In the genomic region with DNA sequence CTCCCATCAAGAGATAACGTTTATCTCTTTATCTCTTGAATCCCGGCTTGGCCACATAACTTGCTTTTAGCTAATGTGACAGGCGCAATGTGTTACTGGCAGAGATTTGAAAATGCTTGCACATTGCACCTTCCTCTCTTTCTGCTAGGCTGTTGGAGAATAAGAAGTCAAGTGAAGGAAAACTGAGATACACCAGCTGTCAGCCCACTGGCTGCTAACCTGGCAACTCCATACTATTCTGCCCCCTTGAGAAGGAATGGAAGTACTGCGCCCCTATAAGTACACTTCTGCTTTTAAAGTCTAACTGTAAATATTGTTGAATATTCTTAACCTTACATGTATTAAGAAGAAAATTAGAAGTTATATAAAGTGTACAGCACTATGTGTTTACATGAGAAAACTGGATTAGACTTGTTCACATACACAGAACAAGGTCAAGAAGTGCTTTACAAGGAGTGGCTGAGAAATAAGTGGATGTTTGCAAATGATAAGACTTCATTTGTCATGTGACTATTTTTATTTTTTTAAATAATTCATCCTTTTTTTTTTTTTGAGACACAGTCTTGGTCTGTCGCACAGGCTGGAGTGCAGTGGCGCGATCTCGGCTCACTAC, we compare ENCODE assay signal across 9 cellular contexts.
A peak's percentile ranks its signal among the peaks of the same experiment; 100 is the strongest.
DNase-seq lines count a peak whose midpoint lies in the region; ATAC-seq and TF ChIP-seq lines count a peak whose summit lies in the region.
"Had no signal": no experiment of that assay in that cellular context is flagged by ENCODE, and none has a peak within 500 bp of the region (broad histone marks: within the 10 kb centered on the region; RNA-seq: fewer than 3 reads in every experiment).

No MANE protein-coding gene starts in this region.

- DNase-seq in NCI-H2081 (lab: John Stamatoyannopoulos, UW) (peak; percentile 7 to 12), NCI-H2081 treated with DMSO at 0.1 percent for 48 hours (lab: John Stamatoyannopoulos, UW) (no peak), RPMI8226 (peak; percentile 15), kidney epithelial cell (ENCODE audit: low read depth) (no peak), OCI-M2 (lab: John Stamatoyannopoulos, UW; ENCODE audit: unreplicated experiment) (no peak), activated gamma-delta T cell (lab: John Stamatoyannopoulos, UW) (no peak), NCI-H774 (lab: John Stamatoyannopoulos, UW) (no peak)

- no peaks in the 10 kb centered on the region for H3K27me3 ChIP-seq in kidney epithelial cell (ENCODE audit: control insufficient read depth, insufficient read depth, low read length)
- H3K27me3 ChIP-seq: BLaER1 had no signal

- peak; percentile 47 for TF ChIP-seq CTCF in kidney epithelial cell (IDR thresholded peaks at IDR 0.05; ENCODE audit: insufficient read depth, low read length, poor library complexity, severe bottlenecking)

- H3K4me3 ChIP-seq in kidney epithelial cell (ENCODE audit: low read depth, low read length): no peak overlapping the region
- H3K4me3 ChIP-seq: BLaER1 had no signal

- no peaks in the 10 kb centered on the region for H3K36me3 ChIP-seq in kidney epithelial cell (ENCODE audit: control insufficient read depth, insufficient read depth, low read length)
- H3K36me3 ChIP-seq: BLaER1 had no signal

- peak; percentile 93 for ATAC-seq in HG03432 (IDR thresholded peaks at IDR 0.05; ENCODE audit: unreplicated experiment)

Comparison
In these comparisons a context has a peak if more than half of its experiments do, and no peak if none do; other contexts are left out.
1. DNase-seq: peak in NCI-H2081 (2 of 2) and RPMI8226 (single experiment); none in NCI-H2081 treated with DMSO at 0.1 percent for 48 hours (single experiment), kidney epithelial cell (single experiment), OCI-M2 (single experiment), activated gamma-delta T cell (single experiment) and NCI-H774 (single experiment).